8 cellular contexts compared by ENCODE assay signal in genomic region chr11:44899959-44900358, GRCh38. TPM values are rescaled to one million over a fixed set of nuclear protein-coding genes. Genes with fewer than 3 reads are reported as not detected.
DNase-seq lines count a peak whose midpoint lies in the region; ATAC-seq and TF ChIP-seq lines count a peak whose summit lies in the region.

No MANE protein-coding gene starts in this region.

- no peak overlapping the region for H3K4me3 Mint-ChIP-seq in activated CD4-positive, alpha-beta T cell treated with anti-CD3 and anti-CD28 coated beads for 36 hours

- no peaks in the 10 kb centered on the region for H3K36me3 ChIP-seq in PC-3 (ENCODE audit: low read depth, low read length)

- intact Hi-C loops in activated CD4-positive, alpha-beta T cell treated with anti-CD3 and anti-CD28 coated beads for 36 hours (cut with DNase I, micrococcal nuclease): loop anchor here in 1 of 2 experiments (10.0 kb wide), 1 partner anchor 615 kb away; no protein-coding TSS in a partner anchor
- intact Hi-C loops in PC-3 (cut with micrococcal nuclease): no loop called here

- H3F3A ChIP-seq in PC-3 (ENCODE audit: low read length, unreplicated experiment): no peaks in the 10 kb centered on the region

- no peak for TF ChIP-seq CTCF in PC-3 (conservative IDR thresholded peaks at IDR 0.05; ENCODE audit: low read depth, low read length)

- no peaks in the 10 kb centered on the region for H3K4me1 ChIP-seq in PC-3 (ENCODE audit: insufficient read depth, low read length)

- no peak overlapping the region for H2AFZ ChIP-seq in PC-3 (ENCODE audit: low read length)

- no peaks in the 10 kb centered on the region for H3K27me3 ChIP-seq in PC-3 (ENCODE audit: low read length)

- H3K4me2 ChIP-seq in PC-3 (ENCODE audit: low read length): no peak overlapping the region

- H3K9me3 ChIP-seq in PC-3 (ENCODE audit: low read length): no peaks in the 10 kb centered on the region

- H3K27ac ChIP-seq in PC-3 (ENCODE audit: low read length): no peak overlapping the region

- no peak overlapping the region for H3K27ac Mint-ChIP-seq in activated CD4-positive, alpha-beta T cell treated with anti-CD3 and anti-CD28 coated beads for 36 hours

- no peaks in the 10 kb centered on the region for H3K27me3 Mint-ChIP-seq in activated CD4-positive, alpha-beta T cell treated with anti-CD3 and anti-CD28 coated beads for 36 hours

- H3K36me3 Mint-ChIP-seq in activated CD4-positive, alpha-beta T cell treated with anti-CD3 and anti-CD28 coated beads for 36 hours (ENCODE audit: low read depth): no peaks in the 10 kb centered on the region

- POLR2A ChIA-PET in activated CD4-positive, alpha-beta T cell treated with anti-CD3 and anti-CD28 coated beads for 36 hours (lab: Charles Lee): no interaction called here
- POLR2A ChIA-PET in PC-3 (lab: Charles Lee; ENCODE audit: unreplicated experiment): no interaction called here

- CTCF ChIA-PET in activated CD4-positive, alpha-beta T cell treated with anti-CD3 and anti-CD28 coated beads for 36 hours (lab: Charles Lee): interaction anchor here (1.2 to 2.1 kb wide), 3 partner anchors 11 to 124 kb away, joined by 3 to 7 read pairs (median 3); no protein-coding TSS in a partner anchor
- CTCF ChIA-PET in PC-3 (lab: Charles Lee): no interaction called here

- peak; percentile 85 for ATAC-seq in activated CD4-positive, alpha-beta T cell treated with anti-CD3 and anti-CD28 coated beads for 36 hours
- peak; percentile 18; the same call in 1 of the 2 replicates for ATAC-seq in PC-3
- no peak for ATAC-seq in HG02884 (IDR thresholded peaks at IDR 0.05; ENCODE audit: unreplicated experiment)

- H3K9ac ChIP-seq in PC-3 (ENCODE audit: low read length): no peak overlapping the region

- H3K9me3 Mint-ChIP-seq in activated CD4-positive, alpha-beta T cell treated with anti-CD3 and anti-CD28 coated beads for 36 hours (ENCODE audit: low read depth): peaks cover 2% of the 10 kb centered on the region

- no peaks in the 10 kb centered on the region for H4K20me1 ChIP-seq in PC-3 (ENCODE audit: low read length)

- no peak overlapping the region for H3K4me3 ChIP-seq in PC-3 (ENCODE audit: low read length)

- no TSS peak for BruUV-seq in PC-3 (replicated peaks; lab: Mats Ljungman, UMichigan)

- DNase-seq in activated CD4-positive, alpha-beta T cell treated with anti-CD3 and anti-CD28 coated beads for 36 hours: peak; percentile 54
- no peak for DNase-seq in activated CD4-positive, alpha-beta T cell treated with anti-CD3 and anti-CD28 coated beads for 4 hours
- DNase-seq in PC-3 (peak; percentile 39), dermis microvascular lymphatic vessel endothelial cell (ENCODE audit: low read depth in 2 of 2) (peak; percentile 74 to 83), NCI-H2107 (lab: John Stamatoyannopoulos, UW) (no peak), GF-D8 (lab: John Stamatoyannopoulos, UW) (no peak)
- DNase-seq in stimulated activated CD4-positive, alpha-beta T cell treated with anti-CD3 and anti-CD28 coated beads, Interleukin-4, amount 100 ng/mL, for 1 hour: peak; percentile 22

- H3K79me2 ChIP-seq in PC-3 (ENCODE audit: low read length): no peaks in the 10 kb centered on the region

- no peaks in the 10 kb centered on the region for H3K4me1 Mint-ChIP-seq in activated CD4-positive, alpha-beta T cell treated with anti-CD3 and anti-CD28 coated beads for 36 hours

- no peaks in the 10 kb centered on the region for H3K9me2 ChIP-seq in PC-3 (replicated peaks; ENCODE audit: low read length)

RNA-seq across cellular contexts. Expression of gene TP53I11, which starts 50.7 kb away (rescaled TPM):
- total RNA-seq in activated CD4-positive, alpha-beta T cell treated with anti-CD3 and anti-CD28 coated beads for 36 hours: 10 to 100 TPM; 14.3 to 15.8 TPM
- total RNA-seq in PC-3 (2014; rRNA removed) (30.8 and 32.8 TPM in 2 replicates), dermis microvascular lymphatic vessel endothelial cell (10.0 and 28.8 TPM in 2 replicates)

Comparison
In these comparisons a context has a peak if more than half of its experiments do, and no peak if none do; other contexts are left out.
1. DNase-seq: peak in activated CD4-positive, alpha-beta T cell treated with anti-CD3 and anti-CD28 coated beads for 36 hours (single experiment), PC-3 (single experiment), dermis microvascular lymphatic vessel endothelial cell (2 of 2) and stimulated activated CD4-positive, alpha-beta T cell treated with anti-CD3 and anti-CD28 coated beads, Interleukin-4, amount 100 ng/mL, for 1 hour (single experiment); none in activated CD4-positive, alpha-beta T cell treated with anti-CD3 and anti-CD28 coated beads for 4 hours (0 of 2), NCI-H2107 (single experiment) and GF-D8 (single experiment).